In the genomic region with DNA sequence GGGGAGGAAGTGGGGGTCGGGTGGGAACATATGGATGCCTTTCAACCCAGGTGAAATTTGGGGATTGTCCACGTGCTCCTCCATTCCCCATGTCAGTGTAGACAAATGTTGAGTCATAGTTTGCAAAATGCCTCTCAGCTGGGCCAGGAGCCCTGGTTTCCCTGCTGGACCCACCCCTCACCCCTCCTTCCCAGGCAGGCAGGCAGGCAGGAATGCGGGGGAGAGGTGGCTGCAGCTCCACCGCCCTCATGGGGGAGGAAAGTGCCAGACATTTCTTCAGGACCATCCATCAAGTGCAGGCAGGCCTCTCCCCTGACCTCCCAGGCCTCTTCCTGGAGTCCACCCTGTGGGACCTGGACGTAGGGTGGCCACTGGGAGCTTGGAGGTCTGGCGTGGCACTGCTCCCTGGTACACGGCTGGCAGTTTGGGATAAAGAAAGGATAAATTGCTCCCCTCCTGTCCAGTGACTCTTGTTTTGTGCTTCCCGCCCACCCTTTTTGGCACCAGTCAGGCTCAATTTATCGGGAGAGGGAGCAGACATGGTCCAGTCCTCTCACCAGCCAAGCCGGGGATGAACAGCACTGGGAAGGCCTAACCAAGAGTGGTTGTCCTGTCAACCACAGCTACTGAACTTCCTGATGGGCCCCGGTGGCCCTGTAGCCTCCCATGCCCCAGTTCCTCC, we compare ENCODE assay signal across 11 cellular contexts. TPM values are rescaled to one million over a fixed set of nuclear protein-coding genes. Genes with fewer than 3 reads are reported as not detected.
A peak's percentile ranks its signal among the peaks of the same experiment; 100 is the strongest.
DNase-seq lines count a peak whose midpoint lies in the region; ATAC-seq, FAIRE-seq and TF ChIP-seq lines count a peak whose summit lies in the region.
"Had no signal": no experiment of that assay in that cellular context is flagged by ENCODE, and none has a peak within 500 bp of the region (broad histone marks: within the 10 kb centered on the region; RNA-seq: fewer than 3 reads in every experiment).

No MANE protein-coding gene starts in this region.

- peaks cover 9 to 24% (median 16%) of the 10 kb centered on the region in 6 donors for H3K4me1 ChIP-seq in spleen

- H3K27me3 ChIP-seq in spleen (replicated peaks in 1 of 7) = no peaks in the 10 kb centered on the region
- no peaks in the 10 kb centered on the region for H3K27me3 ChIP-seq in CD4-positive, alpha-beta T cell (ENCODE audit: control insufficient read depth, insufficient read depth, low read length)

- no peak overlapping the region for H3K4me3 ChIP-seq in spleen

- intact Hi-C loops in spleen (cut with DNase I; ENCODE audit: low total_unique reads) = no loop called here
- intact Hi-C loops in CD4-positive, alpha-beta T cell (cut with DNase I, micrococcal nuclease) = no loop called here

- H3K36me3 ChIP-seq in spleen = no peaks in the 10 kb centered on the region

- H3K4me1 Mint-ChIP-seq in brain = peaks cover 24% of the 10 kb centered on the region
- H3K4me1 Mint-ChIP-seq in CD4-positive, alpha-beta T cell (ENCODE audit: low read depth) = no peaks in the 10 kb centered on the region

- H3K27me3 Mint-ChIP-seq in brain = no peaks in the 10 kb centered on the region
- H3K27me3 Mint-ChIP-seq in CD4-positive, alpha-beta T cell = peaks cover 5% of the 10 kb centered on the region

- no peak for TF ChIP-seq CTCF in brain (conservative IDR thresholded peaks at IDR 0.05)
- TF ChIP-seq CTCF in spleen (IDR thresholded peaks at IDR 0.05 in 8 of 11, conservative IDR thresholded peaks at IDR 0.05 in 3 of 11) = no peak
- no peak for TF ChIP-seq CTCF in CD4-positive, alpha-beta T cell (IDR thresholded peaks at IDR 0.05)

- CTCF ChIA-PET in CD4-positive, alpha-beta T cell (lab: Charles Lee) = interaction anchor here (1.6 kb wide), 1 partner anchor 19 kb away, joined by 3 read pairs; no protein-coding TSS in a partner anchor

- ATAC-seq in CD4-positive, alpha-beta T cell (ENCODE audit: poor library complexity) = no peak
- no peak for ATAC-seq in activated naive CD4-positive, alpha-beta T cell treated with anti-CD3 and anti-CD28 coated beads, Interleukin-2, amount 50 U/mL, for 72 hours

- WGBS in spleen, 5 donors = 60 to 75% (median 67%) methylated on average over 10 to 11 of the region's 11 CpGs

- H3K27ac ChIP-seq in spleen = peak overlapping the region; percentile 80 to 88 (median 85)
- no peak overlapping the region for H3K27ac ChIP-seq in CD4-positive, alpha-beta T cell (ENCODE audit: low read depth, low read length)

- POLR2A ChIA-PET in CD4-positive, alpha-beta T cell (lab: Charles Lee) = no interaction called here

- no peak overlapping the region for H3K4me3 Mint-ChIP-seq in brain
- no peak overlapping the region for H3K4me3 Mint-ChIP-seq in CD4-positive, alpha-beta T cell

- peak overlapping the region in 3 of 5 experiments; percentile 36 to 98 (median 70) for H3K27ac Mint-ChIP-seq in brain
- no peak overlapping the region for H3K27ac Mint-ChIP-seq in CD4-positive, alpha-beta T cell
- peak overlapping the region in 1 of 2 donors; percentile 66 for H3K27ac Mint-ChIP-seq in activated naive CD4-positive, alpha-beta T cell treated with anti-CD3 and anti-CD28 coated beads, Interleukin-2, amount 50 U/mL, for 72 hours

- H3K36me3 Mint-ChIP-seq in brain = no peaks in the 10 kb centered on the region
- H3K36me3 Mint-ChIP-seq in CD4-positive, alpha-beta T cell (ENCODE audit: low read depth) = no peaks in the 10 kb centered on the region
- H3K36me3 Mint-ChIP-seq in activated naive CD4-positive, alpha-beta T cell treated with anti-CD3 and anti-CD28 coated beads, Interleukin-2, amount 50 U/mL, for 72 hours = no peaks in the 10 kb centered on the region

- TF ChIP-seq POLR2A in H54 (IDR thresholded peaks at IDR 0.05; ENCODE audit: low read depth, low read length) (no peak), spleen (IDR thresholded peaks at IDR 0.05) (no peak)

- H3K9me3 ChIP-seq in spleen = no peaks in the 10 kb centered on the region
- H3K9me3 ChIP-seq in CD4-positive, alpha-beta T cell (ENCODE audit: control insufficient read depth, low read length) = no peaks in the 10 kb centered on the region

- no peaks in the 10 kb centered on the region for H3K9me3 Mint-ChIP-seq in brain
- H3K9me3 Mint-ChIP-seq in CD4-positive, alpha-beta T cell = no peaks in the 10 kb centered on the region
- no peaks in the 10 kb centered on the region for H3K9me3 Mint-ChIP-seq in activated naive CD4-positive, alpha-beta T cell treated with anti-CD3 and anti-CD28 coated beads, Interleukin-2, amount 50 U/mL, for 72 hours

- no peak for FAIRE-seq in H54 (lab: Jason Lieb, UNC)
- FAIRE-seq: endometrium, G401.6 had no signal

- peak; percentile 72 for DNase-seq in H54 (ENCODE audit: insufficient read length, low spot score)
- DNase-seq in islet precursor cell = peak; percentile 96
- no peak for DNase-seq in spleen
- no peak for DNase-seq in CD4-positive, alpha-beta T cell
- DNase-seq in NCI-H2107 (lab: John Stamatoyannopoulos, UW) = no peak
- DNase-seq in activated naive CD4-positive, alpha-beta T cell treated with anti-CD3 and anti-CD28 coated beads, Interleukin-2, amount 50 U/mL, for 72 hours (ENCODE audit: low spot score in 2 of 2) = no peak
- DNase-seq in NCI-H1436 treated with DMSO at 0.1 percent for 48 hours (lab: John Stamatoyannopoulos, UW) = no peak
- DNase-seq: NCI-H1694 had no signal

RNA-seq across cellular contexts. Expression of gene NPR1, which starts 18.8 kb away (rescaled TPM):
- polyA plus RNA-seq in brain (ENCODE audit: insufficient read depth, low read depth, low replicate concordance) (1.8 TPM), spleen (1 to 10 TPM; 2.1 to 3.6 (median 3.4) TPM)
- total RNA-seq in spleen = 1 to 10 TPM in 6 of 7 donors, under 1 TPM in 1; 0.83 to 5.1 (median 2.5) TPM
- total RNA-seq in CD4-positive, alpha-beta T cell = not detected
- not detected for total RNA-seq in activated naive CD4-positive, alpha-beta T cell treated with anti-CD3 and anti-CD28 coated beads, Interleukin-2, amount 50 U/mL, for 72 hours

RNA-seq across cellular contexts. Expression of gene ILF2, which starts 26.5 kb away (rescaled TPM):
- polyA plus RNA-seq in brain (ENCODE audit: insufficient read depth, low read depth, low replicate concordance) (373 TPM), spleen (10 to 100 TPM; 54.9 to 90.3 (median 82.4) TPM)
- 100 to 1,000 TPM in 1 of 7 donors, 10 to 100 TPM in 6; 80.9 to 105 (median 85.0) TPM for total RNA-seq in spleen
- total RNA-seq in CD4-positive, alpha-beta T cell = 100 to 1,000 TPM; 140 to 147 TPM
- total RNA-seq in activated naive CD4-positive, alpha-beta T cell treated with anti-CD3 and anti-CD28 coated beads, Interleukin-2, amount 50 U/mL, for 72 hours = 100 to 1,000 TPM; 247 to 316 TPM

RNA-seq across cellular contexts. Expression of gene INTS3, which starts 30.5 kb away (rescaled TPM):
- polyA plus RNA-seq in brain (ENCODE audit: insufficient read depth, low read depth, low replicate concordance) (23.5 TPM), spleen (10 to 100 TPM; 24.7 to 51.9 (median 46.6) TPM)
- 10 to 100 TPM; 38.1 to 66.2 (median 49.0) TPM for total RNA-seq in spleen
- total RNA-seq in CD4-positive, alpha-beta T cell = 10 to 100 TPM; 24.9 to 27.4 TPM
- total RNA-seq in activated naive CD4-positive, alpha-beta T cell treated with anti-CD3 and anti-CD28 coated beads, Interleukin-2, amount 50 U/mL, for 72 hours = 10 to 100 TPM; 58.2 to 64.9 TPM

RNA-seq across cellular contexts. Expression of gene SNAPIN, which starts 38.8 kb away (rescaled TPM):
- polyA plus RNA-seq in brain (ENCODE audit: insufficient read depth, low read depth, low replicate concordance) = 72.3 TPM
- total RNA-seq in spleen = 10 to 100 TPM; 26.3 to 60.7 (median 33.5) TPM
- polyA plus RNA-seq in spleen = 10 to 100 TPM; 37.1 to 50.3 (median 44.9) TPM
- total RNA-seq in CD4-positive, alpha-beta T cell = 1 to 10 TPM; 7.2 to 7.3 TPM
- 10 to 100 TPM; 16.1 to 35.4 TPM for total RNA-seq in activated naive CD4-positive, alpha-beta T cell treated with anti-CD3 and anti-CD28 coated beads, Interleukin-2, amount 50 U/mL, for 72 hours

Comparison
In these comparisons a context has a peak if more than half of its experiments do, and no peak if none do; other contexts are left out.
1. DNase-seq: peak in H54 (single experiment) and islet precursor cell (single experiment); none in spleen (single experiment), CD4-positive, alpha-beta T cell (0 of 10), NCI-H2107 (single experiment), activated naive CD4-positive, alpha-beta T cell treated with anti-CD3 and anti-CD28 coated beads, Interleukin-2, amount 50 U/mL, for 72 hours (0 of 2) and NCI-H1436 treated with DMSO at 0.1 percent for 48 hours (single experiment).